21 cellular contexts compared by ENCODE assay signal in the genomic region with DNA sequence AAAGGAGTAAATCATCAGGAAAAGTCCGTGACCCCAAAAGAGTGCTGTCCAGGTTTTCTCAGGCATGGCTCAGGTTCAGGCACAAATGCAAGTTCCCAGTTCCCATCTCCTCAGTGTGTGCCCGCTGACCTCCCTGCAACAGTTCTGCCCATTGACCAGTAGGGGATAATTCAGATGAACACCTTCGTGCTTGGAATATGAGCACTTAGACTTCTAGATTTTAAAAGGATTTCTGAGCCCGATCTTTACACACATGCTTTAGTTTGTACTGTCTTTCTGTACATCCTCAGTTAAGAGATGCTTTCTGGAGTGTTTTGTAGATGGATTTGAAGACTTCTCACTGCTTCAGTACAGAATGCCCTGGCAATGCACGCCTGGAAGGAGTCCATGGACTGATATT.
DNase-seq lines count a peak whose midpoint lies in the region; ATAC-seq, FAIRE-seq and TF ChIP-seq lines count a peak whose summit lies in the region.
"Had no signal": no experiment of that assay in that cellular context is flagged by ENCODE, and none has a peak within 500 bp of the region (broad histone marks: within the 10 kb centered on the region; RNA-seq: fewer than 3 reads in every experiment).

No MANE protein-coding gene starts in this region.

- H3K27ac Mint-ChIP-seq in GM23338 (no peak overlapping the region), glutamatergic neuron (ENCODE audit: unreplicated experiment) (no peak overlapping the region)
- H3K27ac Mint-ChIP-seq: activated CD8-positive, alpha-beta memory T cell treated with anti-CD3 and anti-CD28 coated beads, Interleukin-2, amount 10 ng/mL, durations not matched to agents 7 days and 5 days; naive B cell had no signal

- no peaks in the 10 kb centered on the region for H3K9me3 ChIP-seq in left lung
- H3K9me3 ChIP-seq: MG63, transverse colon had no signal

- H3K27ac ChIP-seq in GM23338 (ENCODE audit: low read depth) (no peak overlapping the region), VCaP (no peak overlapping the region), left lung (no peak overlapping the region)
- H3K27ac ChIP-seq: BLaER1 treated with 17β-estradiol and CSF1 and Interleukin-3, amounts not matched to agents 10 nM and 100 nM; SK-N-MC; transverse colon had no signal

- no peaks in the 10 kb centered on the region for H3K36me3 ChIP-seq in GM23338 (ENCODE audit: insufficient read depth)
- no peaks in the 10 kb centered on the region for H3K36me3 ChIP-seq in left lung
- H3K36me3 ChIP-seq: BLaER1 treated with 17β-estradiol and CSF1 and Interleukin-3, amounts not matched to agents 10 nM and 100 nM; MG63; transverse colon had no signal

- H3K4me1 Mint-ChIP-seq in GM23338 (no peaks in the 10 kb centered on the region), glutamatergic neuron (ENCODE audit: low read depth, unreplicated experiment) (no peaks in the 10 kb centered on the region)
- H3K4me1 Mint-ChIP-seq: activated CD8-positive, alpha-beta memory T cell treated with anti-CD3 and anti-CD28 coated beads, Interleukin-2, amount 10 ng/mL, durations not matched to agents 7 days and 5 days; naive B cell had no signal

- H3K36me3 Mint-ChIP-seq in GM23338 (ENCODE audit: low read depth): no peaks in the 10 kb centered on the region; the same call in 2 of the 3 replicates
- H3K36me3 Mint-ChIP-seq in glutamatergic neuron (ENCODE audit: unreplicated experiment): peaks cover 6% of the 10 kb centered on the region
- H3K36me3 Mint-ChIP-seq: activated CD8-positive, alpha-beta memory T cell treated with anti-CD3 and anti-CD28 coated beads, Interleukin-2, amount 10 ng/mL, durations not matched to agents 7 days and 5 days; naive B cell had no signal

- H3K9me2 ChIP-seq in GM23338 (ENCODE audit: insufficient read depth): no peaks in the 10 kb centered on the region; the same call in 1 of the 2 replicates

- H3F3A ChIP-seq in GM23338 (replicated peaks; ENCODE audit: low read depth): no peaks in the 10 kb centered on the region

- ATAC-seq in GM23338 (peak; percentile 68), GM21825 (IDR thresholded peaks at IDR 0.05; ENCODE audit: unreplicated experiment) (no peak), left lung (no peak), GM21360 (IDR thresholded peaks at IDR 0.05; ENCODE audit: unreplicated experiment) (no peak)
- ATAC-seq: activated CD8-positive, alpha-beta memory T cell treated with anti-CD3 and anti-CD28 coated beads, Interleukin-2, amount 10 ng/mL, durations not matched to agents 7 days and 5 days; left cardiac atrium had no signal

- no peaks in the 10 kb centered on the region for H3K27me3 Mint-ChIP-seq in GM23338 (ENCODE audit: insufficient read depth, low read depth, poor library complexity)
- H3K27me3 Mint-ChIP-seq in glutamatergic neuron (ENCODE audit: unreplicated experiment): no peaks in the 10 kb centered on the region
- H3K27me3 Mint-ChIP-seq: activated CD8-positive, alpha-beta memory T cell treated with anti-CD3 and anti-CD28 coated beads, Interleukin-2, amount 10 ng/mL, durations not matched to agents 7 days and 5 days; naive B cell had no signal

- FAIRE-seq in HTR-8/SVneo (lab: Jason Lieb, UNC): no peak
- FAIRE-seq: bronchial epithelial cell, endothelial cell of umbilical vein had no signal

- H3K27me3 ChIP-seq in GM23338 (ENCODE audit: insufficient read depth) (no peaks in the 10 kb centered on the region), left lung (no peaks in the 10 kb centered on the region)
- H3K27me3 ChIP-seq: BLaER1 treated with 17β-estradiol and CSF1 and Interleukin-3, amounts not matched to agents 10 nM and 100 nM; MG63; transverse colon had no signal

- H3K79me2 ChIP-seq in GM23338 (replicated peaks; ENCODE audit: insufficient read depth): no peaks in the 10 kb centered on the region

- H3K4me1 ChIP-seq in GM23338 (ENCODE audit: insufficient read depth) (no peaks in the 10 kb centered on the region), left lung (no peaks in the 10 kb centered on the region)
- H3K4me1 ChIP-seq: BLaER1 treated with 17β-estradiol and CSF1 and Interleukin-3, amounts not matched to agents 10 nM and 100 nM; transverse colon had no signal

- H3K4me3 Mint-ChIP-seq in GM23338: no peak overlapping the region
- H3K4me3 Mint-ChIP-seq in glutamatergic neuron (ENCODE audit: unreplicated experiment): no peak overlapping the region
- H3K4me3 Mint-ChIP-seq: activated CD8-positive, alpha-beta memory T cell treated with anti-CD3 and anti-CD28 coated beads, Interleukin-2, amount 10 ng/mL, durations not matched to agents 7 days and 5 days; naive B cell had no signal

- peaks cover 6% of the 10 kb centered on the region; the same call in 2 of the 3 replicates for H3K9me3 Mint-ChIP-seq in GM23338
- peaks cover 2% of the 10 kb centered on the region for H3K9me3 Mint-ChIP-seq in glutamatergic neuron (ENCODE audit: unreplicated experiment)

- intact Hi-C loops in left lung (cut with DNase I): no loop called here

- no peaks in the 10 kb centered on the region for H4K20me1 ChIP-seq in GM23338 (replicated peaks; ENCODE audit: insufficient read depth)
- H4K20me1 ChIP-seq: BLaER1 treated with 17β-estradiol and CSF1 and Interleukin-3, amounts not matched to agents 10 nM and 100 nM had no signal

- H3K4me3 ChIP-seq in AG09309 (ENCODE audit: control insufficient read depth, low read depth, low read length) (no peak overlapping the region), GM23338 (no peak overlapping the region), left lung (no peak overlapping the region)
- H3K4me3 ChIP-seq: BLaER1 treated with 17β-estradiol and CSF1 and Interleukin-3, amounts not matched to agents 10 nM and 100 nM; MG63; SK-N-MC; transverse colon had no signal

- H2AFZ ChIP-seq in GM23338: no peak overlapping the region

- TF ChIP-seq CTCF in AG09309 (IDR thresholded peaks at IDR 0.05; ENCODE audit: control insufficient read depth, insufficient read depth, low read depth, low read length, missing control alignments) (peak; percentile 34), GM23338 (conservative IDR thresholded peaks at IDR 0.05; ENCODE audit: low read depth in 2 of 2) (peak; percentile 32 to 50), VCaP (conservative IDR thresholded peaks at IDR 0.05) (peak; percentile 42; the same call in 1 of the 2 replicates), glutamatergic neuron (IDR thresholded peaks at IDR 0.05; ENCODE audit: partially characterized antibody, unreplicated experiment) (peak; percentile 68), left lung (IDR thresholded peaks at IDR 0.05) (no peak)

- no peak for DNase-seq in AG09309 (ENCODE audit: low read depth)
- DNase-seq in GM23338 (ENCODE audit: low spot score): peak; percentile 25
- no peak for DNase-seq in glutamatergic neuron
- DNase-seq in HTR-8/SVneo (ENCODE audit: insufficient read length, low spot score): no peak
- no peak for DNase-seq in left lung
- DNase-seq: activated CD8-positive, alpha-beta memory T cell treated with anti-CD3 and anti-CD28 coated beads, Interleukin-2, amount 10 ng/mL, durations not matched to agents 7 days and 5 days; activated naive CD4-positive, alpha-beta T cell; left cardiac atrium; MG63; naive B cell; retina; stimulated activated CD4-positive, alpha-beta T cell treated with anti-CD3 and anti-CD28 coated beads, Interleukin-1b, Interleukin-23, amount 100 ng/mL, for 48 hours; stimulated activated CD8-positive, alpha-beta memory T cell treated with anti-CD3 and anti-CD28 coated beads, Interleukin-4, amount 100 ng/mL, for 48 hours; transverse colon had no signal

- no peak overlapping the region for H3K4me2 ChIP-seq in GM23338
- H3K4me2 ChIP-seq: BLaER1 treated with 17β-estradiol and CSF1 and Interleukin-3, amounts not matched to agents 10 nM and 100 nM had no signal

TF ChIP-seq in GM23338, 12 proteins besides CTCF, POLR2A, EP300 and RAD21 (continues in another document):
- TF ChIP-seq CREB1 (CRISPR knock-in tag; IDR thresholded peaks at IDR 0.05; ENCODE audit: low read depth): no peak
- TF ChIP-seq, protein P1, sequence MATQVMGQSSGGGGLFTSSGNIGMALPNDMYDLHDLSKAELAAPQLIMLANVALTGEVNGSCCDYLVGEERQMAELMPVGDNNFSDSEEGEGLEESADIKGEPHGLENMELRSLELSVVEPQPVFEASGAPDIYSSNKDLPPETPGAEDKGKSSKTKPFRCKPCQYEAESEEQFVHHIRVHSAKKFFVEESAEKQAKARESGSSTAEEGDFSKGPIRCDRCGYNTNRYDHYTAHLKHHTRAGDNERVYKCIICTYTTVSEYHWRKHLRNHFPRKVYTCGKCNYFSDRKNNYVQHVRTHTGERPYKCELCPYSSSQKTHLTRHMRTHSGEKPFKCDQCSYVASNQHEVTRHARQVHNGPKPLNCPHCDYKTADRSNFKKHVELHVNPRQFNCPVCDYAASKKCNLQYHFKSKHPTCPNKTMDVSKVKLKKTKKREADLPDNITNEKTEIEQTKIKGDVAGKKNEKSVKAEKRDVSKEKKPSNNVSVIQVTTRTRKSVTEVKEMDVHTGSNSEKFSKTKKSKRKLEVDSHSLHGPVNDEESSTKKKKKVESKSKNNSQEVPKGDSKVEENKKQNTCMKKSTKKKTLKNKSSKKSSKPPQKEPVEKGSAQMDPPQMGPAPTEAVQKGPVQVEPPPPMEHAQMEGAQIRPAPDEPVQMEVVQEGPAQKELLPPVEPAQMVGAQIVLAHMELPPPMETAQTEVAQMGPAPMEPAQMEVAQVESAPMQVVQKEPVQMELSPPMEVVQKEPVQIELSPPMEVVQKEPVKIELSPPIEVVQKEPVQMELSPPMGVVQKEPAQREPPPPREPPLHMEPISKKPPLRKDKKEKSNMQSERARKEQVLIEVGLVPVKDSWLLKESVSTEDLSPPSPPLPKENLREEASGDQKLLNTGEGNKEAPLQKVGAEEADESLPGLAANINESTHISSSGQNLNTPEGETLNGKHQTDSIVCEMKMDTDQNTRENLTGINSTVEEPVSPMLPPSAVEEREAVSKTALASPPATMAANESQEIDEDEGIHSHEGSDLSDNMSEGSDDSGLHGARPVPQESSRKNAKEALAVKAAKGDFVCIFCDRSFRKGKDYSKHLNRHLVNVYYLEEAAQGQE (IDR thresholded peaks at IDR 0.05; ENCODE audit: unreplicated experiment): no peak
- no peak for TF ChIP-seq JUNB (IDR thresholded peaks at IDR 0.05; ENCODE audit: unreplicated experiment)

Comparison
In these comparisons a context has a peak if more than half of its experiments do, and no peak if none do; other contexts are left out.
1. CTCF ChIP-seq: peak in AG09309 (single experiment), GM23338 (2 of 2), VCaP (single experiment) and glutamatergic neuron (single experiment); none in left lung (0 of 2).